ENCODE assay signal across 17 cellular contexts in genomic region chr1:227938276-227938675, GRCh38. TPM values are rescaled to one million over a fixed set of nuclear protein-coding genes. Genes with fewer than 3 reads are reported as not detected.
"Had no signal": no experiment of that assay in that cellular context is flagged by ENCODE, and none has a peak within 500 bp of the region (broad histone marks: within the 10 kb centered on the region; RNA-seq: fewer than 3 reads in every experiment).

No MANE protein-coding gene starts in this region.

- H3K4me3 Mint-ChIP-seq: activated B cell treated with CpG ODN at 0.5 μM for 24 hours; activated CD8-positive, alpha-beta T cell treated with anti-CD3 and anti-CD28 coated beads, Interleukin-2, amount 10 ng/mL, durations not matched to agents 7 days and 5 days; activated naive CD8-positive, alpha-beta T cell; nephron; stimulated activated effector memory CD8-positive, alpha-beta T cell treated with anti-CD3 and anti-CD28 coated beads, Interleukin-12 subunit alpha, Interleukin-12 subunit beta, amount 100 ng/mL, for 72 hours had no signal

- H3K9me3 Mint-ChIP-seq: activated B cell treated with CpG ODN at 0.5 μM for 24 hours had no signal

- FAIRE-seq: TTC549 had no signal

- ATAC-seq: activated CD8-positive, alpha-beta T cell treated with anti-CD3 and anti-CD28 coated beads, Interleukin-2, amount 10 ng/mL, durations not matched to agents 7 days and 5 days; gastroesophageal sphincter; stimulated activated effector memory CD8-positive, alpha-beta T cell treated with anti-CD3 and anti-CD28 coated beads, Interleukin-12 subunit alpha, Interleukin-12 subunit beta, amount 100 ng/mL, for 72 hours had no signal

- H3K9me3 ChIP-seq: breast epithelium, gastroesophageal sphincter, prostate gland, thoracic aorta, uterus had no signal

- H3K27me3 ChIP-seq: breast epithelium, gastroesophageal sphincter, uterus had no signal

- H3K4me1 Mint-ChIP-seq: activated B cell treated with CpG ODN at 0.5 μM for 24 hours had no signal

- H3K27ac ChIP-seq: breast epithelium, prostate gland, thoracic aorta, uterus had no signal

- H3K4me1 ChIP-seq: breast epithelium, prostate gland, uterus had no signal

- H3K27me3 Mint-ChIP-seq: activated naive CD8-positive, alpha-beta T cell had no signal

- DNase-seq: activated B cell treated with CpG ODN at 0.5 μM for 24 hours; activated CD4-positive, alpha-beta T cell treated with anti-CD3 and anti-CD28 coated beads for 48 hours; activated CD8-positive, alpha-beta T cell treated with anti-CD3 and anti-CD28 coated beads, Interleukin-2, amount 10 ng/mL, durations not matched to agents 7 days and 5 days; activated gamma-delta T cell treated with Interleukin-2 at 50 U/mL for 16 hours; activated T-cell treated with anti-CD3 and anti-CD28 coated beads, Interleukin-2, amount 50 U/mL, for 48 hours; anterior cingulate cortex; dermis blood vessel endothelial cell; mesenchymal stem cell had no signal

- H3K4me3 ChIP-seq: breast epithelium, gastroesophageal sphincter, prostate gland, thoracic aorta, uterus had no signal

- H3K27ac Mint-ChIP-seq: activated B cell treated with CpG ODN at 0.5 μM for 24 hours; activated CD8-positive, alpha-beta T cell treated with anti-CD3 and anti-CD28 coated beads, Interleukin-2, amount 10 ng/mL, durations not matched to agents 7 days and 5 days; activated naive CD8-positive, alpha-beta T cell; nephron; stimulated activated effector memory CD8-positive, alpha-beta T cell treated with anti-CD3 and anti-CD28 coated beads, Interleukin-12 subunit alpha, Interleukin-12 subunit beta, amount 100 ng/mL, for 72 hours had no signal

- H3K36me3 ChIP-seq: breast epithelium, gastroesophageal sphincter, prostate gland, thoracic aorta, uterus had no signal

RNA-seq across cellular contexts. Expression of gene WNT9A, which starts 9.5 kb away (rescaled TPM):
- total RNA-seq: activated B cell treated with CpG ODN at 0.5 μM for 24 hours; activated CD8-positive, alpha-beta T cell treated with anti-CD3 and anti-CD28 coated beads, Interleukin-2, amount 10 ng/mL, durations not matched to agents 7 days and 5 days had no signal
